31 cellular contexts compared by ENCODE assay signal in the genomic region with DNA sequence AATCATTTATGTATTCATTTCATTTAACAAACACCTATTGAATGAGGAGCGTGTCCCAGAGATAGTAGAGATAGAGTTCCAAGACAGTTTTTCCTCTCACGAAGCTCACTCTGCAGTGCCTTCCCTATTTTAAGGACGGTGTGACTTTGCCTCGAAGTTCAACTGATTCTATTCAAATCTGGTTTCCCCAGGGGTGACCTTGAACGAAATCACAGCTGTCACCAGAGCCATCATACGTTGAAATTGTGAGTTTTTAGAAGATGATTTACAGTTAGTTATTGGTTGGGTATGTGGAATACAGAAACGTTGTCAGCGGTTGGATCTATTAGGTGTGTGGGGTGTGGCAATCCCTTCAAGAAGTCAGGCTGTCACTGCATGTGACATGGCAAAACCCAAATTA.
"Had no signal": no experiment of that assay in that cellular context is flagged by ENCODE, and none has a peak within 500 bp of the region (broad histone marks: within the 10 kb centered on the region; RNA-seq: fewer than 3 reads in every experiment).

No MANE protein-coding gene starts in this region.

- ATAC-seq: activated CD8-positive, alpha-beta T cell treated with anti-CD3 and anti-CD28 coated beads for 36 hours; activated naive CD4-positive, alpha-beta T cell treated with anti-CD3 and anti-CD28 coated beads, Interleukin-2, amount 50 U/mL, for 72 hours; activated T-cell treated with anti-CD3 and anti-CD28 coated beads, Interleukin-2, amount 50 U/mL, for 4 hours; activated T-cell treated with anti-CD3 and anti-CD28 coated beads, Interleukin-2, amount 50 U/mL, for 72 hours; activated T-helper 17 cell treated with anti-CD3 and anti-CD28 coated beads, Interleukin-2, amount 50 U/mL, for 72 hours; body of pancreas had no signal

- DNase-seq: activated B cell treated with CpG ODN at 0.5 μM for 24 hours; activated CD4-positive, alpha-beta memory T cell treated with anti-CD3 and anti-CD28 coated beads for 36 hours; activated CD4-positive, alpha-beta T cell treated with anti-CD3 and anti-CD28 coated beads for 4 hours; activated CD4-positive, alpha-beta T cell treated with anti-CD3 and anti-CD28 coated beads, Interleukin-2, amount 10 ng/mL, durations not matched to agents 24 days and 14 days; activated CD4-positive, alpha-beta T cell treated with anti-CD3 and anti-CD28 coated beads, Interleukin-2, amount 50 U/mL, for 1 hour; activated CD4-positive, alpha-beta T cell treated with anti-CD3 and anti-CD28 coated beads, Interleukin-2, amount 50 U/mL, for 4 hours; activated CD4-positive, CD25-positive, alpha-beta regulatory T cell treated with anti-CD3 and anti-CD28 coated beads, Interleukin-2, amount 50 U/mL, for 72 hours; activated CD8-positive, alpha-beta memory T cell treated with anti-CD3 and anti-CD28 coated beads, Interleukin-2, amount 50 U/mL, for 4 hours; activated CD8-positive, alpha-beta T cell treated with anti-CD3 and anti-CD28 coated beads for 36 hours; activated effector memory CD4-positive, alpha-beta T cell treated with anti-CD3 and anti-CD28 coated beads, Interleukin-2, amount 50 U/mL, for 16 hours; activated gamma-delta T cell treated with Interleukin-2 at 50 U/mL for 16 hours; activated naive CD4-positive, alpha-beta T cell; activated naive CD4-positive, alpha-beta T cell treated with anti-CD3 and anti-CD28 coated beads for 36 hours; activated naive CD4-positive, alpha-beta T cell treated with anti-CD3 and anti-CD28 coated beads, Interleukin-2, amount 50 U/mL, for 16 hours; activated naive CD8-positive, alpha-beta T cell treated with anti-CD3 and anti-CD28 coated beads for 36 hours; activated T-cell treated with anti-CD3 and anti-CD28 coated beads for 4 hours; activated T-cell treated with anti-CD3 and anti-CD28 coated beads, Interleukin-2, amount 50 U/mL, for 1 hour; activated T-cell treated with anti-CD3 and anti-CD28 coated beads, Interleukin-2, amount 50 U/mL, for 4 hours; activated T-cell treated with anti-CD3 and anti-CD28 coated beads, Interleukin-2, amount 50 U/mL, for 72 hours; adrenal gland; amniotic stem cell; aorta; body of pancreas; brain microvascular endothelial cell; cerebellar nuclear complex; colonic mucosa; T-helper 2 cell; T-helper 9 cell had no signal

- H3K4me3 ChIP-seq: adrenal gland, body of pancreas, breast epithelium, colonic mucosa had no signal

- H3K36me3 ChIP-seq: adrenal gland, brain microvascular endothelial cell, breast epithelium, colonic mucosa had no signal

- H3K27ac ChIP-seq: adrenal gland, body of pancreas, brain microvascular endothelial cell, colonic mucosa had no signal

- H3K27me3 ChIP-seq: adrenal gland, body of pancreas, brain microvascular endothelial cell, breast epithelium, colonic mucosa had no signal

- H3K4me1 ChIP-seq: breast epithelium, colonic mucosa had no signal

- H3K9me3 ChIP-seq: adrenal gland, body of pancreas, breast epithelium, colonic mucosa had no signal
